Comparison of ENCODE assay signal across 28 cellular contexts in genomic region chr15:33071451-33071850, GRCh38.
"Had no signal": no experiment of that assay in that cellular context is flagged by ENCODE, and none has a peak within 500 bp of the region (broad histone marks: within the 10 kb centered on the region; RNA-seq: fewer than 3 reads in every experiment).

No MANE protein-coding gene starts in this region.

- H3K36me3 ChIP-seq: MG63, Peyer's patch had no signal

- H3K9me3 ChIP-seq: MG63, Peyer's patch had no signal

- H3K27me3 ChIP-seq: MG63, Peyer's patch had no signal

- H3K4me3 Mint-ChIP-seq: activated CD4-positive, alpha-beta memory T cell treated with anti-CD3 and anti-CD28 coated beads for 36 hours; activated CD4-positive, alpha-beta T cell treated with anti-CD3 and anti-CD28 coated beads, Interleukin-2, amount 10 ng/mL, durations not matched to agents 7 days and 5 days; activated naive CD4-positive, alpha-beta T cell treated with anti-CD3 and anti-CD28 coated beads for 36 hours; activated naive CD8-positive, alpha-beta T cell; activated T-cell treated with anti-CD3 and anti-CD28 coated beads, Interleukin-2, amount 50 U/mL, for 4 hours; brain; central memory CD8-positive, alpha-beta T cell; IgD-negative memory B cell; T-cell had no signal

- DNase-seq: activated CD4-positive, alpha-beta memory T cell treated with anti-CD3 and anti-CD28 coated beads for 36 hours; activated CD4-positive, alpha-beta T cell treated with anti-CD3 and anti-CD28 coated beads, Interleukin-2, amount 10 ng/mL, durations not matched to agents 7 days and 5 days; activated CD4-positive, CD25-positive, alpha-beta regulatory T cell; activated CD8-positive, alpha-beta memory T cell treated with anti-CD3 and anti-CD28 coated beads for 24 hours; activated gamma-delta T cell; activated naive CD4-positive, alpha-beta T cell treated with anti-CD3 and anti-CD28 coated beads for 36 hours; activated T-cell treated with anti-CD3 and anti-CD28 coated beads, Interleukin-2, amount 50 U/mL, for 4 hours; amygdala; KG1; MG63; NCI-H146; NCI-H1930; NCI-H2107; NCI-H2171 treated with DMSO at 0.1 percent for 48 hours; NCI-H345; NCI-H510A; NCI-H526 treated with DMSO at 0.1 percent for 48 hours; NCI-H82; Peyer's patch; SHP77; T-cell had no signal

- H3K9me3 Mint-ChIP-seq: activated CD4-positive, alpha-beta memory T cell treated with anti-CD3 and anti-CD28 coated beads for 36 hours; activated CD4-positive, alpha-beta T cell treated with anti-CD3 and anti-CD28 coated beads, Interleukin-2, amount 10 ng/mL, durations not matched to agents 7 days and 5 days; activated naive CD4-positive, alpha-beta T cell treated with anti-CD3 and anti-CD28 coated beads for 36 hours; activated T-cell treated with anti-CD3 and anti-CD28 coated beads, Interleukin-2, amount 50 U/mL, for 4 hours; activated T-helper 17 cell treated with anti-CD3 and anti-CD28 coated beads, Interleukin-2, amount 50 U/mL, for 72 hours; brain; central memory CD8-positive, alpha-beta T cell; T-cell had no signal

- ATAC-seq: activated T-cell treated with anti-CD3 and anti-CD28 coated beads, Interleukin-2, amount 50 U/mL, for 4 hours; activated T-helper 17 cell treated with anti-CD3 and anti-CD28 coated beads, Interleukin-2, amount 50 U/mL, for 72 hours; T-cell had no signal

- H3K27ac Mint-ChIP-seq: activated CD4-positive, alpha-beta memory T cell treated with anti-CD3 and anti-CD28 coated beads for 36 hours; activated CD4-positive, alpha-beta T cell treated with anti-CD3 and anti-CD28 coated beads, Interleukin-2, amount 10 ng/mL, durations not matched to agents 7 days and 5 days; activated naive CD4-positive, alpha-beta T cell treated with anti-CD3 and anti-CD28 coated beads for 36 hours; activated naive CD8-positive, alpha-beta T cell; activated T-helper 17 cell treated with anti-CD3 and anti-CD28 coated beads, Interleukin-2, amount 50 U/mL, for 72 hours; brain; IgD-negative memory B cell had no signal

- H3K4me3 ChIP-seq: MG63, Peyer's patch had no signal

- H3K27ac ChIP-seq: Peyer's patch, RWPE1, VCaP had no signal

- H3K36me3 Mint-ChIP-seq: activated CD4-positive, alpha-beta memory T cell treated with anti-CD3 and anti-CD28 coated beads for 36 hours; activated naive CD8-positive, alpha-beta T cell; brain; IgD-negative memory B cell; T-cell had no signal

- H3K27me3 Mint-ChIP-seq: activated T-helper 17 cell treated with anti-CD3 and anti-CD28 coated beads, Interleukin-2, amount 50 U/mL, for 72 hours; brain; central memory CD8-positive, alpha-beta T cell had no signal
